Comparison of ENCODE assay signal across 9 cellular contexts in the genomic region with DNA sequence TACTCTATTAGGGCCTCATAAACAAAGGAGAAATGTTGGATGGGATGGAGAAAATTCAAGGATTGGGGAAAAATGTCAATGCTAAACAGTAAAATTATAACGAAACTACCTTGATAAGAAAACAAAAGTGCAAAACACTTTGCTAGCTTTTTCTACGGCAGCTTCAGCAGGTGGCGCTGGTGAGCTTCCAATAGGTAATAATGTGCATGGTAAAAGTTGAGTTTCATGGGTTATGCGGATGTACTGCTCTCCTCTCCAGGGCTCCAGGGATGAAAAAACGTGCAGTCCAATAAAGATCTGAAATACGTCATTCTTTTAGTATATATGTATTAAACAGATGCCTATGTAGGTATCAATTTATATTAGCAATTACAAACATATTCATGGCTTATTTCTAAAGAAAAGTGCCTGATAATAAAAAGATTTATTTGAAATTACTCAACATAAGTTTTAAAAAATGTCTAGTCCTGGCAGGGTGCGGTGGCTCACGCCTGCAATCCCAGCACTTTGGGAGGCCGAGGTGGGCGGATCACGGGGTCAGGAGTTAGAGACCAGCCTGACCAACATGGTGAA.
DNase-seq lines count a peak whose midpoint lies in the region; ATAC-seq, FAIRE-seq and TF ChIP-seq lines count a peak whose summit lies in the region.
"Had no signal": no experiment of that assay in that cellular context is flagged by ENCODE, and none has a peak within 500 bp of the region (broad histone marks: within the 10 kb centered on the region; RNA-seq: fewer than 3 reads in every experiment).

No MANE protein-coding gene starts in this region.

- no peaks in the 10 kb centered on the region for H3K36me3 ChIP-seq in liver (ENCODE audit: control insufficient read depth in 4 of 4, insufficient read depth in 3 of 4, low read depth in 1 of 4, low read length in 3 of 4)

- H3K27ac Mint-ChIP-seq in stimulated activated naive B cell treated with anti-CD40 and anti-IgM and Interleukin-4, amounts not matched to agents 10 μg/mL and 1 μg/mL and 100 μg/mL, for 72 hours, result no peak overlapping the region
- H3K27ac Mint-ChIP-seq: CD8-positive, alpha-beta memory T cell had no signal

- peak overlapping the region in 1 of 2 donors; percentile 31 for H3K9ac ChIP-seq in liver (ENCODE audit: low read depth in 1 of 2, low read length in 2 of 2)

- H3K36me3 Mint-ChIP-seq in stimulated activated naive B cell treated with anti-CD40 and anti-IgM and Interleukin-4, amounts not matched to agents 10 μg/mL and 1 μg/mL and 100 μg/mL, for 72 hours, result no peaks in the 10 kb centered on the region
- H3K36me3 Mint-ChIP-seq: CD8-positive, alpha-beta memory T cell had no signal

- no peaks in the 10 kb centered on the region for H3K9me3 ChIP-seq in liver (ENCODE audit: control insufficient read depth in 4 of 4, low read length in 3 of 4)

- WGBS in liver, result 40% methylated on average over 11 of the region's 11 CpGs

- H3K4me3 Mint-ChIP-seq in stimulated activated naive B cell treated with anti-CD40 and anti-IgM and Interleukin-4, amounts not matched to agents 10 μg/mL and 1 μg/mL and 100 μg/mL, for 72 hours, result no peak overlapping the region

- no peaks in the 10 kb centered on the region for H3K27me3 Mint-ChIP-seq in stimulated activated naive B cell treated with anti-CD40 and anti-IgM and Interleukin-4, amounts not matched to agents 10 μg/mL and 1 μg/mL and 100 μg/mL, for 72 hours
- H3K27me3 Mint-ChIP-seq: CD8-positive, alpha-beta memory T cell had no signal

- ATAC-seq in GM21717 (IDR thresholded peaks at IDR 0.05; ENCODE audit: unreplicated experiment), result peak; percentile 84
- peak; percentile 36 to 42 for ATAC-seq in stimulated activated naive B cell treated with anti-CD40 and anti-IgM and Interleukin-4, amounts not matched to agents 10 μg/mL and 1 μg/mL and 100 μg/mL, for 72 hours (replicated peaks)

- H3K4me1 Mint-ChIP-seq in stimulated activated naive B cell treated with anti-CD40 and anti-IgM and Interleukin-4, amounts not matched to agents 10 μg/mL and 1 μg/mL and 100 μg/mL, for 72 hours, result peaks cover 2 to 5% of the 10 kb centered on the region in 2 donors
- H3K4me1 Mint-ChIP-seq: CD8-positive, alpha-beta memory T cell had no signal

- peaks cover 0 to 2% (median 0%) of the 10 kb centered on the region in 4 donors for H3K27me3 ChIP-seq in liver (ENCODE audit: control insufficient read depth in 4 of 4, insufficient read depth in 4 of 4, low read length in 3 of 4)

- no peak overlapping the region for H3K27ac ChIP-seq in liver (ENCODE audit: low read depth in 1 of 2, low read length in 2 of 2)

- H3K4me3 ChIP-seq in cardiac fibroblast (replicated peaks in 1 of 2; ENCODE audit: low read depth in 2 of 2, low read length in 2 of 2), result no peak overlapping the region
- H3K4me3 ChIP-seq in liver (ENCODE audit: low read depth in 1 of 3, low read length in 3 of 3), result no peak overlapping the region

- H3K9me3 Mint-ChIP-seq in stimulated activated naive B cell treated with anti-CD40 and anti-IgM and Interleukin-4, amounts not matched to agents 10 μg/mL and 1 μg/mL and 100 μg/mL, for 72 hours, result no peaks in the 10 kb centered on the region
- H3K9me3 Mint-ChIP-seq: CD8-positive, alpha-beta memory T cell had no signal

- DNase-seq in NK-92 treated with Interleukin-12 subunit alpha and Interleukin-12 subunit beta, amount 100 ng/mL, for 24 hours (lab: John Stamatoyannopoulos, UW), result peak; percentile 24
- DNase-seq in NK-92 (lab: John Stamatoyannopoulos, UW; ENCODE audit: unreplicated experiment) (no peak), KBM-7 (peak; percentile 65), RCC 7860 (ENCODE audit: low spot score) (peak; percentile 29), cardiac fibroblast (ENCODE audit: low read depth in 2 of 2) (peak; percentile 73)
- peak; percentile 3 for DNase-seq in stimulated activated naive B cell treated with anti-CD40 and anti-IgM and Interleukin-4, amounts not matched to agents 10 μg/mL and 1 μg/mL and 100 μg/mL, for 72 hours

- no peaks in the 10 kb centered on the region for H3K4me1 ChIP-seq in liver (ENCODE audit: control insufficient read depth in 4 of 4, insufficient read depth in 4 of 4, low read length in 3 of 4)

- TF ChIP-seq RAD21 in liver (IDR thresholded peaks at IDR 0.05), result peak; percentile 76 to 78

- FAIRE-seq in RCC 7860 (lab: Jason Lieb, UNC), result no peak

- in situ Hi-C loops in KBM-7 (cut with MboI; ENCODE audit: low pct_unique_long_range_greater_than_20kb, low sequenced_read_pairs), result no loop called here

- peak; percentile 74 for TF ChIP-seq CTCF in cardiac fibroblast (IDR thresholded peaks at IDR 0.05; ENCODE audit: low read depth, low read length)
- peak; percentile 56 for TF ChIP-seq CTCF in liver (IDR thresholded peaks at IDR 0.05; ENCODE audit: low read depth, low read length, missing input control)

TF ChIP-seq in liver, 16 proteins besides CTCF, POLR2A, EP300 and RAD21:
- no peak for TF ChIP-seq FOXA2 (IDR thresholded peaks at IDR 0.05)
- no peak for TF ChIP-seq ZBTB33 (IDR thresholded peaks at IDR 0.05)
- TF ChIP-seq, protein P1, sequence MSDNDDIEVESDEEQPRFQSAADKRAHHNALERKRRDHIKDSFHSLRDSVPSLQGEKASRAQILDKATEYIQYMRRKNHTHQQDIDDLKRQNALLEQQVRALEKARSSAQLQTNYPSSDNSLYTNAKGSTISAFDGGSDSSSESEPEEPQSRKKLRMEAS (IDR thresholded peaks at IDR 0.05), result no peak
- no peak for TF ChIP-seq RXRA (IDR thresholded peaks at IDR 0.05)
- TF ChIP-seq NR2F2 (IDR thresholded peaks at IDR 0.05), result no peak
- no peak for TF ChIP-seq SP1 (IDR thresholded peaks at IDR 0.05)
- no peak for TF ChIP-seq REST (IDR thresholded peaks at IDR 0.05)
